34 cellular contexts compared by ENCODE assay signal in genomic region chr6:3959385-3959784, GRCh38.
"Had no signal": no experiment of that assay in that cellular context is flagged by ENCODE, and none has a peak within 500 bp of the region (broad histone marks: within the 10 kb centered on the region; RNA-seq: fewer than 3 reads in every experiment).

No MANE protein-coding gene starts in this region.

- H3K9me3 ChIP-seq: MG63 had no signal

- DNase-seq: Karpas-422, Kasumi-1, MG63, MM.1S, MV-4-11, NCI-H1048, NCI-H1092, NCI-H1092 treated with DMSO at 0.1 percent for 48 hours, NCI-H1105, NCI-H1105 treated with DMSO at 0.1 percent for 48 hours, NCI-H1417, NCI-H1417 treated with DMSO at 0.1 percent for 48 hours, NCI-H1436, NCI-H1436 treated with DMSO at 0.1 percent for 48 hours, NCI-H146, NCI-H1694, NCI-H1694 treated with DMSO at 0.1 percent for 48 hours, NCI-H187, NCI-H187 treated with DMSO at 0.1 percent for 48 hours, NCI-H1930, NCI-H2029, NCI-H2029 treated with DMSO at 0.1 percent for 48 hours, NCI-H2081, NCI-H2081 treated with DMSO at 0.1 percent for 48 hours, NCI-H2107, NCI-H2171, NCI-H2171 treated with DMSO at 0.1 percent for 48 hours, NCI-H2227 treated with DMSO at 0.1 percent for 48 hours, NCI-H226, NCI-H345, NCI-H446, NCI-H446 treated with DMSO at 0.1 percent for 48 hours, NCI-H510A, NCI-H510A treated with DMSO at 0.1 percent for 48 hours had no signal

- H3K4me3 ChIP-seq: MG63 had no signal

- H3K36me3 ChIP-seq: MG63 had no signal

- H3K27me3 ChIP-seq: MG63 had no signal
